ENCODE assay signal across 17 cellular contexts in genomic region chr3:160739079-160739478, GRCh38.
DNase-seq lines count a peak whose midpoint lies in the region; ATAC-seq and TF ChIP-seq lines count a peak whose summit lies in the region.
"Had no signal": no experiment of that assay in that cellular context is flagged by ENCODE, and none has a peak within 500 bp of the region (broad histone marks: within the 10 kb centered on the region; RNA-seq: fewer than 3 reads in every experiment).

No MANE protein-coding gene starts in this region.

- ATAC-seq in GM18870 (IDR thresholded peaks at IDR 0.05; ENCODE audit: unreplicated experiment) = no peak
- ATAC-seq in HG02610 (IDR thresholded peaks at IDR 0.05; ENCODE audit: unreplicated experiment) = no peak

- H3K27ac Mint-ChIP-seq in nephron progenitor cell = peak overlapping the region; percentile 27
- H3K27ac Mint-ChIP-seq: dendritic cell treated with granulocyte-macrophage colony-stimulating factor and Interleukin-4, amounts not matched to agents 40 ng/mL and 50 ng/mL, for 4 days had no signal

- no peak overlapping the region for H3K4me3 ChIP-seq in coronary artery
- H3K4me3 ChIP-seq: esophagus squamous epithelium, testis had no signal

- DNase-seq in DMS 273 treated with DMSO at 0.1 percent for 48 hours (lab: John Stamatoyannopoulos, UW) (peak; percentile 56), NCI-H2107 treated with DMSO at 0.1 percent for 48 hours (lab: John Stamatoyannopoulos, UW; ENCODE audit: unreplicated experiment) (peak; percentile 98), coronary artery (ENCODE audit: low spot score) (peak; percentile 88), nephron progenitor cell (peak; percentile 30)
- DNase-seq in NK-92 treated with Interleukin-12 subunit alpha and Interleukin-12 subunit beta, amount 100 ng/mL, for 24 hours (lab: John Stamatoyannopoulos, UW) = no peak
- DNase-seq in effector CD8-positive, alpha-beta T cell (lab: John Stamatoyannopoulos, UW) = no peak
- DNase-seq: activated CD4-positive, alpha-beta T cell treated with anti-CD3 and anti-CD28 coated beads for 48 hours; activated T-cell treated with anti-CD3 and anti-CD28 coated beads, Interleukin-2, amount 50 U/mL, for 48 hours; AML-193; amniotic stem cell; esophagus squamous epithelium; MM.1S; nucleus accumbens; testis had no signal

- H3K4me1 Mint-ChIP-seq in nephron progenitor cell = peaks cover 23% of the 10 kb centered on the region

- H3K27ac ChIP-seq in coronary artery = peak overlapping the region; percentile 4 to 77
- H3K27ac ChIP-seq: esophagus squamous epithelium, testis had no signal

- H3K4me3 Mint-ChIP-seq in nephron progenitor cell = no peak overlapping the region
- H3K4me3 Mint-ChIP-seq: dendritic cell treated with granulocyte-macrophage colony-stimulating factor and Interleukin-4, amounts not matched to agents 40 ng/mL and 50 ng/mL, for 4 days had no signal

- H3K36me3 Mint-ChIP-seq in nephron progenitor cell (ENCODE audit: low read depth) = no peaks in the 10 kb centered on the region

- TF ChIP-seq CTCF in coronary artery (IDR thresholded peaks at IDR 0.05) (no peak), nephron progenitor cell (IDR thresholded peaks at IDR 0.05) (no peak)

- H3K9me3 Mint-ChIP-seq in nephron progenitor cell = no peaks in the 10 kb centered on the region
- H3K9me3 Mint-ChIP-seq: dendritic cell treated with granulocyte-macrophage colony-stimulating factor and Interleukin-4, amounts not matched to agents 40 ng/mL and 50 ng/mL, for 4 days had no signal

- H3K27me3 Mint-ChIP-seq in nephron progenitor cell (ENCODE audit: low read depth, poor library complexity) = peaks cover 8% of the 10 kb centered on the region

Comparison
In these comparisons a context has a peak if more than half of its experiments do, and no peak if none do; other contexts are left out.
1. DNase-seq: peak in DMS 273 treated with DMSO at 0.1 percent for 48 hours (single experiment), NCI-H2107 treated with DMSO at 0.1 percent for 48 hours (single experiment), coronary artery (single experiment) and nephron progenitor cell (single experiment); none in NK-92 treated with Interleukin-12 subunit alpha and Interleukin-12 subunit beta, amount 100 ng/mL, for 24 hours (single experiment) and effector CD8-positive, alpha-beta T cell (single experiment).